24 cellular contexts compared by ENCODE assay signal in genomic region chr15:58535337-58535736, GRCh38.
DNase-seq lines count a peak whose midpoint lies in the region; ATAC-seq, FAIRE-seq and TF ChIP-seq lines count a peak whose summit lies in the region.
"Had no signal": no experiment of that assay in that cellular context is flagged by ENCODE, and none has a peak within 500 bp of the region (broad histone marks: within the 10 kb centered on the region; RNA-seq: fewer than 3 reads in every experiment).

No MANE protein-coding gene starts in this region.

- no peaks in the 10 kb centered on the region for H3K9me3 ChIP-seq in A549
- H3K9me3 ChIP-seq: BE2C, SK-N-SH had no signal

- CTCF ChIA-PET in A549 (lab: Yijun Ruan, JAX): interaction anchor here (1.0 to 2.1 kb wide), 4 partner anchors 11 to 307 kb away, joined by 4 to 9 read pairs (median 5); no protein-coding TSS in a partner anchor

- peaks cover 5% of the 10 kb centered on the region; the same call in 1 of the 3 replicates for H3K4me1 ChIP-seq in A549
- H3K4me1 ChIP-seq: BE2C had no signal

- TF ChIP-seq RAD21 in A549 (conservative IDR thresholded peaks at IDR 0.05 in 1 of 2, IDR thresholded peaks at IDR 0.05 in 1 of 2): no peak

- peak; percentile 40 for DNase-seq in NCI-H1092 treated with DMSO at 0.1 percent for 48 hours (lab: John Stamatoyannopoulos, UW)
- DNase-seq in NCI-H1092 (lab: John Stamatoyannopoulos, UW): no peak
- no peak for DNase-seq in A549 (ENCODE audit: low read depth in 1 of 2, low spot score in 1 of 2)
- DNase-seq in NCI-H69 (lab: John Stamatoyannopoulos, UW): peak; percentile 58
- peak; percentile 22 for DNase-seq in mesenteric fat pad (ENCODE audit: low spot score)
- no peak for DNase-seq in MV-4-11 (lab: John Stamatoyannopoulos, UW)
- DNase-seq in activated CD4-positive, CD25-positive, alpha-beta regulatory T cell treated with anti-CD3 and anti-CD28 coated beads, Interleukin-2, amount 50 U/mL, for 72 hours: no peak
- DNase-seq: ACHN; BE2C; Calu3; CD8-positive, alpha-beta memory T cell; GM23248; H7; HFFc6; KBM-7; NCI-H1930; NCI-H2171; NCI-H226; NCI-H510A; SIG-M5; SK-N-SH had no signal

- peak overlapping the region in 1 of 2 experiments; percentile 22; a peak in 2 of 6 replicates for H3K27ac ChIP-seq in A549
- H3K27ac ChIP-seq: 22Rv1, GM23248 had no signal

- no peak for TF ChIP-seq POLR2A in A549 (IDR thresholded peaks at IDR 0.05; ENCODE audit: low read length)

- TF ChIP-seq CTCF in A549 (IDR thresholded peaks at IDR 0.05): no peak

- WGBS in A549 (ENCODE audit: missing lambda C conversion rate): 89% methylated on average over 5 of the region's 5 CpGs

- no peak overlapping the region for H3K4me2 ChIP-seq in A549
- H3K4me2 ChIP-seq: SK-N-SH had no signal

- no peak for TF ChIP-seq EP300 in A549 (IDR thresholded peaks at IDR 0.05)

- no peak for ATAC-seq in A549

- POLR2A ChIA-PET in A549 (lab: Yijun Ruan, JAX): interaction anchor here (0.8 kb wide), 1 partner anchor 235 kb away, joined by 3 read pairs; the partner anchor contains the start of gene MINDY2

- no peak overlapping the region for H3K4me3 ChIP-seq in A549
- H3K4me3 ChIP-seq: GM23248 had no signal

- peak; percentile 63 for FAIRE-seq in A549 (lab: Jason Lieb, UNC)
- FAIRE-seq: GM18507, RCC 7860 had no signal

TF ChIP-seq in A549, 52 proteins besides CTCF, POLR2A, EP300 and RAD21:
- TF ChIP-seq HOXB13 (CRISPR knock-in tag; IDR thresholded peaks at IDR 0.05; ENCODE audit: low read depth): no peak
- TF ChIP-seq, protein P1, sequence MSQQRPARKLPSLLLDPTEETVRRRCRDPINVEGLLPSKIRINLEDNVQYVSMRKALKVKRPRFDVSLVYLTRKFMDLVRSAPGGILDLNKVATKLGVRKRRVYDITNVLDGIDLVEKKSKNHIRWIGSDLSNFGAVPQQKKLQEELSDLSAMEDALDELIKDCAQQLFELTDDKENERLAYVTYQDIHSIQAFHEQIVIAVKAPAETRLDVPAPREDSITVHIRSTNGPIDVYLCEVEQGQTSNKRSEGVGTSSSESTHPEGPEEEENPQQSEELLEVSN (IDR thresholded peaks at IDR 0.05; ENCODE audit: borderline replicate concordance, low read depth): no peak

Comparison
In these comparisons a context has a peak if more than half of its experiments do, and no peak if none do; other contexts are left out.
1. DNase-seq: peak in NCI-H1092 treated with DMSO at 0.1 percent for 48 hours (single experiment), NCI-H69 (single experiment) and mesenteric fat pad (single experiment); none in NCI-H1092 (single experiment), A549 (0 of 2), MV-4-11 (single experiment) and activated CD4-positive, CD25-positive, alpha-beta regulatory T cell treated with anti-CD3 and anti-CD28 coated beads, Interleukin-2, amount 50 U/mL, for 72 hours (single experiment).